In genomic region chr2:226771067-226771466, GRCh38 we compare ENCODE assay signal across 1 cellular context.
TF ChIP-seq lines count a peak whose summit lies in the region.

No MANE protein-coding gene starts in this region.

TF ChIP-seq in HepG2, 621 proteins besides CTCF, POLR2A, EP300 and RAD21:
- TF ChIP-seq ZSCAN12 (CRISPR knock-in tag; IDR thresholded peaks at IDR 0.05) (no peak), EEA1 (CRISPR knock-in tag; IDR thresholded peaks at IDR 0.05; ENCODE audit: borderline replicate concordance) (no peak), NFRKB (IDR thresholded peaks at IDR 0.05) (no peak), ZNF276 (CRISPR knock-in tag; IDR thresholded peaks at IDR 0.05; ENCODE audit: low read depth) (no peak), ZNF280D (CRISPR knock-in tag; IDR thresholded peaks at IDR 0.05) (no peak), SIX4 (CRISPR knock-in tag; IDR thresholded peaks at IDR 0.05) (no peak), SOX5 (CRISPR knock-in tag; IDR thresholded peaks at IDR 0.05; ENCODE audit: borderline replicate concordance) (no peak), ZNF260 (CRISPR knock-in tag; IDR thresholded peaks at IDR 0.05; ENCODE audit: borderline replicate concordance, low read depth) (no peak), CBX5 (CRISPR knock-in tag; IDR thresholded peaks at IDR 0.05; ENCODE audit: borderline replicate concordance) (no peak), MAX (IDR thresholded peaks at IDR 0.05) (no peak), ZGPAT (CRISPR knock-in tag; IDR thresholded peaks at IDR 0.05) (no peak), ZNF337 (CRISPR knock-in tag; IDR thresholded peaks at IDR 0.05; ENCODE audit: borderline replicate concordance, low read depth) (no peak), ZNF737 (CRISPR knock-in tag; IDR thresholded peaks at IDR 0.05; ENCODE audit: borderline replicate concordance) (no peak), AGO2 (optimal IDR thresholded peaks at IDR 0.05; ENCODE audit: low read depth, low read length) (no peak), SP140L (CRISPR knock-in tag; IDR thresholded peaks at IDR 0.05; ENCODE audit: borderline replicate concordance) (no peak), FOXJ3 (CRISPR knock-in tag; IDR thresholded peaks at IDR 0.05; ENCODE audit: borderline replicate concordance) (no peak), ZBTB3 (CRISPR knock-in tag; IDR thresholded peaks at IDR 0.05; ENCODE audit: borderline replicate concordance, low read depth) (no peak), ZKSCAN5 (CRISPR knock-in tag; IDR thresholded peaks at IDR 0.05) (no peak), ZBTB2 (CRISPR knock-in tag; IDR thresholded peaks at IDR 0.05; ENCODE audit: low read depth) (no peak), ZNF138 (CRISPR knock-in tag; IDR thresholded peaks at IDR 0.05; ENCODE audit: low read depth) (no peak)
